In the genomic region with DNA sequence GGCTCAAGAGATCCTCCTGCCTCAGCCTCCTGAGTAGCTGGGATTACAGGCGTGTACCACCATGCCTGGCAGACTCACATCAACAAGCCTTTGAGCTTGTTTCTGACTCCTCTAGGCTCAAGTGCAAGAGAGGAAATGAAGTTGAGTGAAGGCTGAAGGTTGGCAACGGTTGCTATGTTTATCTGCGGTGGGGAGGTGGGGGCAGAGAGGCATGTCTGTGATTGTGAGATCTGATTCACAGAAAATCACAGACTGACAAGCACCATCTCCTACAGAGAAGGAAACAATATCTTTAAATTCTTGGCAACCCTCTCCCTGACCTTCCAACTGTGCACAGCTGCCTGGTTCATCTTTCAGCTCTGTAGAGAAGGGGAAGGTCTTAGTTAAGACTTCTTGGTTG, we compare ENCODE assay signal across 8 cellular contexts. TPM values are rescaled to one million over a fixed set of nuclear protein-coding genes. Genes with fewer than 3 reads are reported as not detected.
DNase-seq lines count a peak whose midpoint lies in the region; ATAC-seq and TF ChIP-seq lines count a peak whose summit lies in the region.

No MANE protein-coding gene starts in this region.

- POLR2A ChIA-PET in activated CD8-positive, alpha-beta T cell treated with anti-CD3 and anti-CD28 coated beads for 36 hours (lab: Charles Lee): interaction anchor here (0.8 to 2.8 kb wide), 11 partner anchors 8 to 67 kb away, joined by 3 to 14 read pairs (median 5); a partner anchor contains a TSS
- POLR2A ChIA-PET in RWPE1 (lab: Yijun Ruan, JAX; ENCODE audit: low non-redundant PET): no interaction called here

- no peaks in the 10 kb centered on the region for H3K36me3 ChIP-seq in MG63
- no peaks in the 10 kb centered on the region for H3K36me3 ChIP-seq in left ventricle myocardium inferior

- ATAC-seq in GM21447 (IDR thresholded peaks at IDR 0.05; ENCODE audit: unreplicated experiment): peak; percentile 66
- ATAC-seq in activated CD8-positive, alpha-beta T cell treated with anti-CD3 and anti-CD28 coated beads for 36 hours: peak; percentile 91

- H3K9me3 ChIP-seq in MG63 (no peaks in the 10 kb centered on the region), left ventricle myocardium inferior (replicated peaks) (no peaks in the 10 kb centered on the region)

- no peaks in the 10 kb centered on the region for H3K27me3 Mint-ChIP-seq in activated CD8-positive, alpha-beta T cell treated with anti-CD3 and anti-CD28 coated beads for 36 hours

- no peak for TF ChIP-seq CTCF in activated CD8-positive, alpha-beta T cell treated with anti-CD3 and anti-CD28 coated beads for 36 hours (IDR thresholded peaks at IDR 0.05)
- no peak for TF ChIP-seq CTCF in left ventricle myocardium inferior (IDR thresholded peaks at IDR 0.05; ENCODE audit: borderline replicate concordance)
- TF ChIP-seq CTCF in RWPE1 (conservative IDR thresholded peaks at IDR 0.05; ENCODE audit: low read depth): no peak

- H3K4me3 ChIP-seq in MG63 (no peak overlapping the region), left ventricle myocardium inferior (no peak overlapping the region)

- H3K27ac Mint-ChIP-seq in activated CD8-positive, alpha-beta T cell treated with anti-CD3 and anti-CD28 coated beads for 36 hours: peak overlapping the region; percentile 83

- intact Hi-C loops in activated CD8-positive, alpha-beta T cell treated with anti-CD3 and anti-CD28 coated beads for 36 hours (cut with micrococcal nuclease): no loop called here
- intact Hi-C loops in left ventricle myocardium inferior (cut with micrococcal nuclease): no loop called here

- no peaks in the 10 kb centered on the region for H3K9me3 Mint-ChIP-seq in activated CD8-positive, alpha-beta T cell treated with anti-CD3 and anti-CD28 coated beads for 36 hours

- DNase-seq in COR-L47 (lab: John Stamatoyannopoulos, UW) (peak; percentile 1), MG63 (peak; percentile 55), left ventricle myocardium inferior (no peak), RWPE1 (ENCODE audit: low spot score) (no peak), inferior parietal cortex (ENCODE audit: extremely low spot score) (no peak)
- DNase-seq in activated CD8-positive, alpha-beta T cell treated with anti-CD3 and anti-CD28 coated beads for 36 hours: peak; percentile 95
- DNase-seq in stimulated activated CD8-positive, alpha-beta memory T cell treated with anti-CD3 and anti-CD28 coated beads, Interleukin-4, amount 100 ng/mL, for 24 hours (ENCODE audit: low read depth): peak; percentile 60

- peak overlapping the region; percentile 12 for H3K27ac ChIP-seq in left ventricle myocardium inferior (replicated peaks)
- H3K27ac ChIP-seq in RWPE1: no peak overlapping the region

- peaks cover 31% of the 10 kb centered on the region for H3K4me1 Mint-ChIP-seq in activated CD8-positive, alpha-beta T cell treated with anti-CD3 and anti-CD28 coated beads for 36 hours (ENCODE audit: low read depth)

- peaks cover 33% of the 10 kb centered on the region for H3K4me1 ChIP-seq in left ventricle myocardium inferior

- no peaks in the 10 kb centered on the region for H3K36me3 Mint-ChIP-seq in activated CD8-positive, alpha-beta T cell treated with anti-CD3 and anti-CD28 coated beads for 36 hours (ENCODE audit: low read depth)

- CTCF ChIA-PET in activated CD8-positive, alpha-beta T cell treated with anti-CD3 and anti-CD28 coated beads for 36 hours (lab: Charles Lee): interaction anchor here (0.7 to 3.4 kb wide), 6 partner anchors 9 to 130 kb away, joined by 3 to 23 read pairs (median 4); a partner anchor contains a TSS
- CTCF ChIA-PET in RWPE1 (lab: Yijun Ruan, JAX): interaction anchor here (0.6 kb wide), 1 partner anchor 80 kb away, joined by 4 read pairs; no protein-coding TSS in a partner anchor

- H3K27me3 ChIP-seq in MG63: no peaks in the 10 kb centered on the region
- no peaks in the 10 kb centered on the region for H3K27me3 ChIP-seq in left ventricle myocardium inferior (ENCODE audit: low read depth)

- H3K4me3 Mint-ChIP-seq in activated CD8-positive, alpha-beta T cell treated with anti-CD3 and anti-CD28 coated beads for 36 hours: peak overlapping the region; percentile 24

RNA-seq across cellular contexts. Expression of a gene that starts 22.1 kb away (rescaled TPM):
- 3.1 TPM in 1 of 2 replicates, not detected in the other for total RNA-seq in MG63 (2014; rRNA removed; shearing (Covaris generic); ENCODE audit: low replicate concordance)
- total RNA-seq in activated CD8-positive, alpha-beta T cell treated with anti-CD3 and anti-CD28 coated beads for 36 hours: 1 to 10 TPM; 2.2 to 2.5 TPM
- total RNA-seq in left ventricle myocardium inferior: 4.6 TPM

Comparison
In these comparisons a context has a peak if more than half of its experiments do, and no peak if none do; other contexts are left out.
1. DNase-seq: peak in COR-L47 (single experiment), MG63 (single experiment), activated CD8-positive, alpha-beta T cell treated with anti-CD3 and anti-CD28 coated beads for 36 hours (single experiment) and stimulated activated CD8-positive, alpha-beta memory T cell treated with anti-CD3 and anti-CD28 coated beads, Interleukin-4, amount 100 ng/mL, for 24 hours (single experiment); none in left ventricle myocardium inferior (single experiment), RWPE1 (single experiment) and inferior parietal cortex (single experiment).